Comparison of ENCODE assay signal across 15 cellular contexts in genomic region chr17:72953621-72954020, GRCh38.
A peak's percentile ranks its signal among the peaks of the same experiment; 100 is the strongest.
DNase-seq lines count a peak whose midpoint lies in the region; ATAC-seq, FAIRE-seq and TF ChIP-seq lines count a peak whose summit lies in the region.
"Had no signal": no experiment of that assay in that cellular context is flagged by ENCODE, and none has a peak within 500 bp of the region (broad histone marks: within the 10 kb centered on the region; RNA-seq: fewer than 3 reads in every experiment).

No MANE protein-coding gene starts in this region.

- ATAC-seq in foreskin keratinocyte (peak; percentile 46), GM19324 (IDR thresholded peaks at IDR 0.05; ENCODE audit: low FRiP score, unreplicated experiment) (no peak)

- DNase-seq in Daoy (ENCODE audit: low read depth) = peak; percentile 52
- peak; percentile 9 for DNase-seq in RCC 7860 (ENCODE audit: low spot score)
- peak in 1 of 2 donors; percentile 9 for DNase-seq in foreskin keratinocyte
- no peak for DNase-seq in small intestine
- DNase-seq in frontal cortex (ENCODE audit: low spot score in 2 of 2) = no peak
- no peak for DNase-seq in HCEC 1CT
- DNase-seq: ACHN, AML-193, Caco-2, NCI-H1417 treated with DMSO at 0.1 percent for 48 hours, NCI-H2029 treated with DMSO at 0.1 percent for 48 hours, NCI-H510A treated with DMSO at 0.1 percent for 48 hours had no signal

- TF ChIP-seq CTCF in HEK293 (tag by site-specific recombination; IDR thresholded peaks at IDR 0.05) (no peak), foreskin keratinocyte (conservative IDR thresholded peaks at IDR 0.05) (no peak)

- FAIRE-seq in RCC 7860 (lab: Jason Lieb, UNC) (no peak), small intestine (lab: Jason Lieb, UNC) (no peak), frontal cortex (lab: Jason Lieb, UNC) (no peak)

- H3K27me3 ChIP-seq in foreskin keratinocyte (no peaks in the 10 kb centered on the region), small intestine (ENCODE audit: control insufficient read depth in 2 of 2, insufficient read depth in 2 of 2, low read length in 2 of 2) (no peaks in the 10 kb centered on the region)
- H3K27me3 ChIP-seq: SJSA1 had no signal

- no peak overlapping the region for H3K27ac ChIP-seq in HEK293 (ENCODE audit: extremely low read depth, low read depth, low read length)
- H3K27ac ChIP-seq in foreskin keratinocyte = no peak overlapping the region
- no peak overlapping the region for H3K27ac ChIP-seq in small intestine (ENCODE audit: low read depth in 1 of 2, low read length in 1 of 2)
- H3K27ac ChIP-seq: SJSA1 had no signal

- H3K4me1 ChIP-seq in HEK293 (ENCODE audit: control insufficient read depth, insufficient read depth, low read length) = peaks cover 6% of the 10 kb centered on the region
- no peaks in the 10 kb centered on the region for H3K4me1 ChIP-seq in foreskin keratinocyte
- no peaks in the 10 kb centered on the region for H3K4me1 ChIP-seq in small intestine (ENCODE audit: control insufficient read depth in 2 of 2, insufficient read depth in 1 of 2, low read depth in 1 of 2, low read length in 1 of 2)
- H3K4me1 ChIP-seq: Caco-2, SJSA1 had no signal

- H3K36me3 ChIP-seq in HEK293 (ENCODE audit: control insufficient read depth in 2 of 2, insufficient read depth in 1 of 2, low read length in 2 of 2) (no peaks in the 10 kb centered on the region), small intestine (ENCODE audit: control insufficient read depth in 2 of 2, insufficient read depth in 2 of 2, low read length in 2 of 2) (no peaks in the 10 kb centered on the region)
- H3K36me3 ChIP-seq: SJSA1 had no signal

- WGBS in small intestine, 3 donors = 81 to 90% (median 90%) methylated on average over 11 of the region's 11 CpGs

- no peaks in the 10 kb centered on the region for H3K9me3 ChIP-seq in HEK293 (ENCODE audit: control insufficient read depth, insufficient read depth, low read depth, low read length)
- H3K9me3 ChIP-seq in small intestine (ENCODE audit: control insufficient read depth, low read depth) = no peaks in the 10 kb centered on the region
- H3K9me3 ChIP-seq: Caco-2 had no signal

- no peak overlapping the region for H3K4me3 ChIP-seq in HEK293 (ENCODE audit: low read depth, low read length)
- H3K4me3 ChIP-seq in small intestine (ENCODE audit: low read depth in 1 of 2, low read length in 2 of 2) = no peak overlapping the region
- H3K4me3 ChIP-seq: SJSA1 had no signal

- POLR2A ChIA-PET in HEK293 (lab: Yijun Ruan, JAX) = no interaction called here

- CTCF ChIA-PET in HEK293 (lab: Yijun Ruan, JAX) = interaction anchor here (1.9 kb wide), 1 partner anchor 32 kb away, joined by 7 read pairs; no protein-coding TSS in a partner anchor

TF ChIP-seq in HEK293, 187 proteins besides CTCF, POLR2A, EP300 and RAD21:
- TF ChIP-seq ZNF521 (tag by site-specific recombination; IDR thresholded peaks at IDR 0.05) (no peak), ZNF747 (tag by site-specific recombination; IDR thresholded peaks at IDR 0.05) (no peak), TSHZ1 (tag by site-specific recombination; IDR thresholded peaks at IDR 0.05; ENCODE audit: borderline replicate concordance) (no peak), ZNF239 (tag by site-specific recombination; IDR thresholded peaks at IDR 0.05) (no peak), SCRT2 (tag by site-specific recombination; IDR thresholded peaks at IDR 0.05) (peak; percentile 66), ZNF266 (tag by site-specific recombination; IDR thresholded peaks at IDR 0.05; ENCODE audit: low read depth) (no peak), ZNF169 (tag by site-specific recombination; IDR thresholded peaks at IDR 0.05) (no peak), ZNF544 (tag by site-specific recombination; IDR thresholded peaks at IDR 0.05) (no peak)

Comparison
In these comparisons a context has a peak if more than half of its experiments do, and no peak if none do; other contexts are left out.
1. DNase-seq: peak in Daoy (single experiment) and RCC 7860 (single experiment); none in small intestine (single experiment), frontal cortex (0 of 2) and HCEC 1CT (single experiment).